In the genomic region with DNA sequence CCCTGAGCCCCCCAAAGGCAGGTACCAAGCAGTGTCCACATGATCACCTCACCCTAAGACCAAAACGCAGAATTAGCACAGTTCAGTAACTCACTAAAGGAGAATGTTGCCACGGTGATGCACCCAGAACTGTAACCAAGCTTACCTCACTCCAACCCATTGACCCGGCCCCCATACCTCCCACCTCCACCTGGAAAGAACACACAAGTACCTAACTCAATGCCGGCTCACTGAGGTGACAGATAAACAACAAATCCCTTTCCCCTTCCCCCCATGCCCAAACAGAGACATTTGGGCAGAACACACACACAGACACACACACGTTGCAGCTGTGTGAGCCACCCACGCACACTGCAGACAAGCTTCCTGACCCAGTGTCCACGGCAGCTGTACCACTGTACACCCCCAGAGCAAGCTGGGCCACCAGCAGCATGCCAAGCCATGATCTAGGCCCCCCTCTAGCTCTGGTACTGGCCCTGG, we compare ENCODE assay signal across 10 cellular contexts. TPM values are rescaled to one million over a fixed set of nuclear protein-coding genes. Genes with fewer than 3 reads are reported as not detected.
DNase-seq lines count a peak whose midpoint lies in the region; ATAC-seq and TF ChIP-seq lines count a peak whose summit lies in the region.
"Had no signal": no experiment of that assay in that cellular context is flagged by ENCODE, and none has a peak within 500 bp of the region (broad histone marks: within the 10 kb centered on the region; RNA-seq: fewer than 3 reads in every experiment).

No MANE protein-coding gene starts in this region.

- no peak overlapping the region for H3K9ac ChIP-seq in endodermal cell (ENCODE audit: extremely low read depth, low read length, poor library complexity, severe bottlenecking)

- H3K9me3 ChIP-seq in right atrium auricular region (no peaks in the 10 kb centered on the region), endodermal cell (ENCODE audit: control insufficient read depth, low read length) (no peaks in the 10 kb centered on the region), upper lobe of right lung (no peaks in the 10 kb centered on the region)

- TF ChIP-seq CTCF in right atrium auricular region (IDR thresholded peaks at IDR 0.05) (no peak), endodermal cell (conservative IDR thresholded peaks at IDR 0.05) (no peak), nephron (IDR thresholded peaks at IDR 0.05; ENCODE audit: unreplicated experiment in 3 of 3) (no peak), upper lobe of right lung (IDR thresholded peaks at IDR 0.05) (no peak)

- no peaks in the 10 kb centered on the region for H3K27me3 Mint-ChIP-seq in endodermal cell (ENCODE audit: insufficient read depth)
- H3K27me3 Mint-ChIP-seq in nephron (ENCODE audit: low read depth), result peaks cover 4% of the 10 kb centered on the region

- H3K4me3 ChIP-seq in right atrium auricular region (peak overlapping the region; percentile 33 to 65), endodermal cell (ENCODE audit: low read length) (peak overlapping the region; percentile 77), upper lobe of right lung (peak overlapping the region; percentile 67)

- H3K9me3 Mint-ChIP-seq in endodermal cell (no peaks in the 10 kb centered on the region), nephron (no peaks in the 10 kb centered on the region)

- H3K27ac ChIP-seq in right atrium auricular region, result peak overlapping the region; percentile 84 to 85
- no peak overlapping the region for H3K27ac ChIP-seq in endodermal cell (ENCODE audit: low read depth, low read length)
- H3K27ac ChIP-seq in upper lobe of right lung, result peak overlapping the region; percentile 78

- ATAC-seq in upper lobe of right lung, result no peak

- 80 to 81% methylated on average over 1 to 7 of the region's 7 CpGs for WGBS in endodermal cell (ENCODE audit: insufficient coverage in 1 of 2, insufficient read length in 1 of 2), 2 experiments

- H3K4me1 ChIP-seq in right atrium auricular region, result peaks cover 0 to 70% of the 10 kb centered on the region in 2 donors
- H3K4me1 ChIP-seq in endodermal cell (ENCODE audit: control insufficient read depth, insufficient read depth, low read length), result peaks cover 8% of the 10 kb centered on the region
- H3K4me1 ChIP-seq in upper lobe of right lung, result peaks cover 61% of the 10 kb centered on the region

- H3K36me3 Mint-ChIP-seq in endodermal cell (ENCODE audit: low read depth) (peaks cover 4% of the 10 kb centered on the region), nephron (ENCODE audit: low read depth) (no peaks in the 10 kb centered on the region)

- H3K27me3 ChIP-seq in right atrium auricular region (no peaks in the 10 kb centered on the region), endodermal cell (ENCODE audit: control insufficient read depth, insufficient read depth, low read length, poor library complexity, severe bottlenecking) (no peaks in the 10 kb centered on the region), upper lobe of right lung (no peaks in the 10 kb centered on the region)

- H3K4me3 Mint-ChIP-seq in endodermal cell, result peak overlapping the region; percentile 67
- peak overlapping the region; percentile 83 to 88 (median 86) for H3K4me3 Mint-ChIP-seq in nephron

- peaks cover 50% of the 10 kb centered on the region for H3K4me1 Mint-ChIP-seq in endodermal cell
- H3K4me1 Mint-ChIP-seq in nephron, result peaks cover 50% of the 10 kb centered on the region

- DNase-seq in right atrium auricular region (ENCODE audit: low spot score) (no peak), cardiac septum (ENCODE audit: low spot score) (no peak), endodermal cell (no peak), upper lobe of right lung (peak; percentile 69), NCI-H2227 treated with DMSO at 0.1 percent for 48 hours (lab: John Stamatoyannopoulos, UW) (no peak), SW480 (ENCODE audit: low spot score) (no peak), mucosa of gallbladder (ENCODE audit: low spot score) (no peak)

- intact Hi-C loops in cardiac septum (cut with DNase I) (no loop called here), upper lobe of right lung (cut with DNase I) (no loop called here)

- H3K36me3 ChIP-seq in right atrium auricular region, result no peaks in the 10 kb centered on the region
- H3K36me3 ChIP-seq in endodermal cell (ENCODE audit: control insufficient read depth, insufficient read depth, low read length), result no peaks in the 10 kb centered on the region
- no peaks in the 10 kb centered on the region for H3K36me3 ChIP-seq in upper lobe of right lung

- H3K27ac Mint-ChIP-seq in endodermal cell, result peak overlapping the region; percentile 48
- peak overlapping the region; percentile 53 to 75 (median 74) for H3K27ac Mint-ChIP-seq in nephron

RNA-seq across cellular contexts. Expression of a gene that starts 1.3 kb away (rescaled TPM):
- total RNA-seq in right atrium auricular region, result 10 to 100 TPM; 19.8 to 26.8 TPM
- total RNA-seq in cardiac septum, result 26.3 TPM
- total RNA-seq in endodermal cell, result 10 to 100 TPM; 11.4 to 19.6 TPM
- 3.7 TPM for polyA plus RNA-seq in endodermal cell (2013, experiment 1 of 2)
- 3.2 TPM for polyA plus RNA-seq in endodermal cell (2013, experiment 2 of 2)
- 69.6 TPM for total RNA-seq in upper lobe of right lung
- 54.8 TPM for total RNA-seq in mucosa of gallbladder

RNA-seq across cellular contexts. Expression of a gene that starts 15.6 kb away (rescaled TPM):
- total RNA-seq in right atrium auricular region (10 to 100 TPM; 48.9 to 52.0 TPM), cardiac septum (20.7 TPM), endodermal cell (10 to 100 TPM; 21.3 to 30.4 TPM), upper lobe of right lung (40.9 TPM), mucosa of gallbladder (73.1 TPM)
- 13.9 TPM for polyA plus RNA-seq in endodermal cell (2013, experiment 1 of 2)
- 13.5 TPM for polyA plus RNA-seq in endodermal cell (2013, experiment 2 of 2)

RNA-seq across cellular contexts. Expression of a gene that starts 32.1 kb away (rescaled TPM):
- total RNA-seq in right atrium auricular region, result 1 to 10 TPM in 1 of 2 donors, under 1 TPM in 1; 0.55 to 2.1 TPM
- total RNA-seq in cardiac septum, result 0.24 TPM
- not detected for total RNA-seq in endodermal cell
- polyA plus RNA-seq in endodermal cell (2013, experiment 1 of 2), result not detected
- not detected for polyA plus RNA-seq in endodermal cell (2013, experiment 2 of 2)
- total RNA-seq in upper lobe of right lung, result 0.32 TPM
- not detected for total RNA-seq in mucosa of gallbladder
- total RNA-seq: mononuclear cell had no signal
- polyA plus RNA-seq: BJ had no signal

RNA-seq across cellular contexts. Expression of a gene that starts 51.6 kb away (rescaled TPM):
- 10 to 100 TPM; 12.2 to 14.3 TPM for total RNA-seq in right atrium auricular region
- total RNA-seq in cardiac septum, result 21.0 TPM
- total RNA-seq in endodermal cell, result 10 to 100 TPM; 52.0 to 56.9 TPM
- polyA plus RNA-seq in endodermal cell (2013, experiment 1 of 2), result 39.0 TPM
- 39.5 TPM for polyA plus RNA-seq in endodermal cell (2013, experiment 2 of 2)
- 19.9 TPM for total RNA-seq in upper lobe of right lung
- 20.2 TPM for total RNA-seq in mucosa of gallbladder
